ENCODE assay signal across 15 cellular contexts in genomic region chr18:77635858-77636257, GRCh38.
A peak's percentile ranks its signal among the peaks of the same experiment; 100 is the strongest.
DNase-seq lines count a peak whose midpoint lies in the region; ATAC-seq and TF ChIP-seq lines count a peak whose summit lies in the region.
"Had no signal": no experiment of that assay in that cellular context is flagged by ENCODE, and none has a peak within 500 bp of the region (broad histone marks: within the 10 kb centered on the region; RNA-seq: fewer than 3 reads in every experiment).

No MANE protein-coding gene starts in this region.

- H3K4me3 ChIP-seq in left ventricle myocardium inferior, result no peak overlapping the region
- no peak overlapping the region for H3K4me3 ChIP-seq in vagina
- H3K4me3 ChIP-seq: BLaER1 had no signal

- peak overlapping the region in 2 of 3 experiments; percentile 85 to 88 for H3K27ac Mint-ChIP-seq in nephron
- H3K27ac Mint-ChIP-seq in natural killer cell treated with Interleukin-12 subunit alpha and Interleukin-12 subunit beta and Interleukin-15 and Interleukin-18, amount 100 ng/mL, for 72 hours, result no peak overlapping the region
- H3K27ac Mint-ChIP-seq: CD14-positive monocyte; CD4-positive, alpha-beta memory T cell; H9 had no signal

- no peaks in the 10 kb centered on the region for H3K36me3 ChIP-seq in left ventricle myocardium inferior
- H3K36me3 ChIP-seq in vagina, result no peaks in the 10 kb centered on the region
- H3K36me3 ChIP-seq: BLaER1 had no signal

- H3K4me1 Mint-ChIP-seq in nephron, result peaks cover 23% of the 10 kb centered on the region
- no peaks in the 10 kb centered on the region for H3K4me1 Mint-ChIP-seq in natural killer cell treated with Interleukin-12 subunit alpha and Interleukin-12 subunit beta and Interleukin-15 and Interleukin-18, amount 100 ng/mL, for 72 hours (ENCODE audit: low read depth in 2 of 2)
- H3K4me1 Mint-ChIP-seq: CD14-positive monocyte; CD4-positive, alpha-beta memory T cell had no signal

- peak overlapping the region in 1 of 3 experiments; percentile 45 for H3K4me3 Mint-ChIP-seq in nephron
- H3K4me3 Mint-ChIP-seq in natural killer cell treated with Interleukin-12 subunit alpha and Interleukin-12 subunit beta and Interleukin-15 and Interleukin-18, amount 100 ng/mL, for 72 hours, result no peak overlapping the region
- H3K4me3 Mint-ChIP-seq: CD14-positive monocyte; CD4-positive, alpha-beta memory T cell; H9 had no signal

- TF ChIP-seq CTCF in left ventricle myocardium inferior (IDR thresholded peaks at IDR 0.05; ENCODE audit: borderline replicate concordance) (no peak), nephron (IDR thresholded peaks at IDR 0.05; ENCODE audit: unreplicated experiment in 3 of 3) (no peak), vagina (IDR thresholded peaks at IDR 0.05) (no peak)

- intact Hi-C loops in Right ventricle myocardium inferior (cut with DNase I) (no loop called here), cardiac septum (cut with DNase I) (no loop called here), left ventricle myocardium inferior (cut with micrococcal nuclease) (no loop called here), vagina (cut with DNase I) (no loop called here)

- H3K4me1 ChIP-seq in left ventricle myocardium inferior (no peaks in the 10 kb centered on the region), vagina (no peaks in the 10 kb centered on the region)

- H3K9me3 Mint-ChIP-seq in nephron, result peaks cover 23% of the 10 kb centered on the region
- H3K9me3 Mint-ChIP-seq in natural killer cell treated with Interleukin-12 subunit alpha and Interleukin-12 subunit beta and Interleukin-15 and Interleukin-18, amount 100 ng/mL, for 72 hours, result no peaks in the 10 kb centered on the region

- H3K36me3 Mint-ChIP-seq in nephron (ENCODE audit: low read depth), result peaks cover 4% of the 10 kb centered on the region
- peaks cover 4% of the 10 kb centered on the region for H3K36me3 Mint-ChIP-seq in natural killer cell treated with Interleukin-12 subunit alpha and Interleukin-12 subunit beta and Interleukin-15 and Interleukin-18, amount 100 ng/mL, for 72 hours
- H3K36me3 Mint-ChIP-seq: CD14-positive monocyte; CD4-positive, alpha-beta memory T cell had no signal

- no peak for DNase-seq in Right ventricle myocardium inferior (ENCODE audit: missing footprints)
- DNase-seq in cardiac septum (ENCODE audit: low spot score), result no peak
- DNase-seq in left ventricle myocardium inferior, result no peak
- DNase-seq in vagina (ENCODE audit: extremely low spot score in 2 of 2), result peak in 1 of 2 donors; percentile 80
- DNase-seq in stimulated activated CD8-positive, alpha-beta memory T cell treated with anti-CD3 and anti-CD28 coated beads, Interleukin-4, amount 100 ng/mL, for 48 hours, result no peak
- no peak for DNase-seq in natural killer cell treated with Interleukin-12 subunit alpha and Interleukin-12 subunit beta and Interleukin-15 and Interleukin-18, amount 100 ng/mL, for 72 hours (ENCODE audit: low spot score)
- DNase-seq: 8988T; CD4-positive, alpha-beta memory T cell; DMS79 treated with DMSO at 0.1 percent for 48 hours; GF-D8; H9 had no signal

- TF ChIP-seq POLR2A in vagina (IDR thresholded peaks at IDR 0.05), result no peak

- H3K27me3 Mint-ChIP-seq in nephron (ENCODE audit: low read depth), result peaks cover 15% of the 10 kb centered on the region
- H3K27me3 Mint-ChIP-seq in natural killer cell treated with Interleukin-12 subunit alpha and Interleukin-12 subunit beta and Interleukin-15 and Interleukin-18, amount 100 ng/mL, for 72 hours, result peaks cover 43 to 66% of the 10 kb centered on the region in 2 donors

- H3K9me3 ChIP-seq in left ventricle myocardium inferior (replicated peaks) (peaks cover 13% of the 10 kb centered on the region), vagina (no peaks in the 10 kb centered on the region)
- H3K9me3 ChIP-seq: BLaER1 had no signal

- peaks cover 11% of the 10 kb centered on the region for H3K27me3 ChIP-seq in left ventricle myocardium inferior (ENCODE audit: low read depth)
- H3K27me3 ChIP-seq in vagina, result no peaks in the 10 kb centered on the region
- H3K27me3 ChIP-seq: BLaER1 had no signal

- peak; percentile 59 for ATAC-seq in Right ventricle myocardium inferior
- ATAC-seq in GM21825 (IDR thresholded peaks at IDR 0.05; ENCODE audit: unreplicated experiment), result no peak
- ATAC-seq in natural killer cell treated with Interleukin-12 subunit alpha and Interleukin-12 subunit beta and Interleukin-15 and Interleukin-18, amount 100 ng/mL, for 72 hours, result no peak

- peak overlapping the region; percentile 36 for H3K27ac ChIP-seq in left ventricle myocardium inferior (replicated peaks)
- H3K27ac ChIP-seq in vagina, result peak overlapping the region; percentile 54
- H3K27ac ChIP-seq: BLaER1 had no signal

Comparison
In these comparisons a context has a peak if more than half of its experiments do, and no peak if none do; other contexts are left out.
1. H3K27ac Mint-ChIP-seq: peak in nephron (2 of 3); none in natural killer cell treated with Interleukin-12 subunit alpha and Interleukin-12 subunit beta and Interleukin-15 and Interleukin-18, amount 100 ng/mL, for 72 hours (0 of 2).